ENCODE assay signal across 16 cellular contexts in genomic region chr11:134333312-134333711, GRCh38. TPM values are rescaled to one million over a fixed set of nuclear protein-coding genes. Genes with fewer than 3 reads are reported as not detected.
A peak's percentile ranks its signal among the peaks of the same experiment; 100 is the strongest.
DNase-seq lines count a peak whose midpoint lies in the region; ATAC-seq and TF ChIP-seq lines count a peak whose summit lies in the region.
"Had no signal": no experiment of that assay in that cellular context is flagged by ENCODE, and none has a peak within 500 bp of the region (broad histone marks: within the 10 kb centered on the region; RNA-seq: fewer than 3 reads in every experiment).

No MANE protein-coding gene starts in this region.

- peak overlapping the region in 6 of 11 experiments; percentile 13 to 99 (median 29); a peak in 8 of 22 replicates for H3K4me2 ChIP-seq in BLaER1 treated with 17β-estradiol and CSF1 and Interleukin-3, amounts not matched to agents 10 nM and 100 nM

- no peak overlapping the region for H3K9ac ChIP-seq in BLaER1 treated with 17β-estradiol and CSF1 and Interleukin-3, amounts not matched to agents 10 nM and 100 nM

- H3K36me3 ChIP-seq in BLaER1 treated with 17β-estradiol and CSF1 and Interleukin-3, amounts not matched to agents 10 nM and 100 nM: no peaks in the 10 kb centered on the region
- no peaks in the 10 kb centered on the region for H3K36me3 ChIP-seq in CD8-positive, alpha-beta T cell (ENCODE audit: insufficient read depth, low read length)
- H3K36me3 ChIP-seq: SJCRH30 had no signal

- H3K36me3 Mint-ChIP-seq in CD8-positive, alpha-beta T cell: no peaks in the 10 kb centered on the region
- H3K36me3 Mint-ChIP-seq in activated naive CD8-positive, alpha-beta T cell treated with anti-CD3 and anti-CD28 coated beads, Interleukin-2, amount 50 U/mL, for 24 hours (ENCODE audit: low read depth): no peaks in the 10 kb centered on the region
- no peaks in the 10 kb centered on the region for H3K36me3 Mint-ChIP-seq in natural killer cell
- H3K36me3 Mint-ChIP-seq: activated naive CD4-positive, alpha-beta T cell treated with anti-CD3 and anti-CD28 coated beads, Interleukin-2, amount 50 U/mL, for 72 hours had no signal

- no peak overlapping the region for H3K27ac Mint-ChIP-seq in CD8-positive, alpha-beta T cell
- H3K27ac Mint-ChIP-seq in activated naive CD8-positive, alpha-beta T cell treated with anti-CD3 and anti-CD28 coated beads, Interleukin-2, amount 50 U/mL, for 24 hours: no peak overlapping the region
- H3K27ac Mint-ChIP-seq in natural killer cell: peak overlapping the region in 1 of 2 donors; percentile 40
- H3K27ac Mint-ChIP-seq: activated CD4-positive, alpha-beta memory T cell treated with anti-CD3 and anti-CD28 coated beads, Interleukin-2, amount 10 ng/mL, durations not matched to agents 7 days and 5 days; activated naive CD4-positive, alpha-beta T cell treated with anti-CD3 and anti-CD28 coated beads, Interleukin-2, amount 50 U/mL, for 72 hours; H9 had no signal

- no peaks in the 10 kb centered on the region for H3K9me3 ChIP-seq in BLaER1 treated with 17β-estradiol and CSF1 and Interleukin-3, amounts not matched to agents 10 nM and 100 nM (replicated peaks in 1 of 11)
- no peaks in the 10 kb centered on the region for H3K9me3 ChIP-seq in CD8-positive, alpha-beta T cell (ENCODE audit: low read length)
- H3K9me3 ChIP-seq: psoas muscle, SJCRH30 had no signal

- POLR2A ChIA-PET in CD8-positive, alpha-beta T cell (lab: Charles Lee): interaction anchor here (1.4 kb wide), 1 partner anchor 9 kb away, joined by 3 read pairs; no protein-coding TSS in a partner anchor

- TF ChIP-seq CTCF in CD8-positive, alpha-beta T cell (IDR thresholded peaks at IDR 0.05): no peak
- no peak for TF ChIP-seq CTCF in natural killer cell (IDR thresholded peaks at IDR 0.05)

- no peaks in the 10 kb centered on the region for H3K9me3 Mint-ChIP-seq in CD8-positive, alpha-beta T cell
- H3K9me3 Mint-ChIP-seq in activated naive CD8-positive, alpha-beta T cell treated with anti-CD3 and anti-CD28 coated beads, Interleukin-2, amount 50 U/mL, for 24 hours: no peaks in the 10 kb centered on the region
- H3K9me3 Mint-ChIP-seq in natural killer cell: no peaks in the 10 kb centered on the region
- H3K9me3 Mint-ChIP-seq: activated CD4-positive, alpha-beta memory T cell treated with anti-CD3 and anti-CD28 coated beads, Interleukin-2, amount 10 ng/mL, durations not matched to agents 7 days and 5 days; activated naive CD4-positive, alpha-beta T cell treated with anti-CD3 and anti-CD28 coated beads, Interleukin-2, amount 50 U/mL, for 72 hours; H9 had no signal

- peaks cover 25 to 42% (median 39%) of the 10 kb centered on the region in 11 experiments for H3K27me3 ChIP-seq in BLaER1 treated with 17β-estradiol and CSF1 and Interleukin-3, amounts not matched to agents 10 nM and 100 nM
- no peaks in the 10 kb centered on the region for H3K27me3 ChIP-seq in CD8-positive, alpha-beta T cell (ENCODE audit: insufficient read depth, low read length)
- H3K27me3 ChIP-seq: SJCRH30 had no signal

- DNase-seq in CD8-positive, alpha-beta T cell: no peak
- no peak for DNase-seq in activated naive CD8-positive, alpha-beta T cell treated with anti-CD3 and anti-CD28 coated beads, Interleukin-2, amount 50 U/mL, for 24 hours
- DNase-seq in natural killer cell (no peak), NCI-H1417 treated with DMSO at 0.1 percent for 48 hours (lab: John Stamatoyannopoulos, UW) (no peak), glomerular visceral epithelial cell (ENCODE audit: extremely low spot score) (no peak)
- DNase-seq: activated CD4-positive, alpha-beta memory T cell treated with anti-CD3 and anti-CD28 coated beads, Interleukin-2, amount 10 ng/mL, durations not matched to agents 7 days and 5 days; C1 segment of cervical spinal cord; H9; NCI-H1930; NCI-H510A treated with DMSO at 0.1 percent for 48 hours; psoas muscle had no signal

- H3K4me1 Mint-ChIP-seq in CD8-positive, alpha-beta T cell (ENCODE audit: low read depth): peaks cover 13% of the 10 kb centered on the region
- H3K4me1 Mint-ChIP-seq in activated naive CD8-positive, alpha-beta T cell treated with anti-CD3 and anti-CD28 coated beads, Interleukin-2, amount 50 U/mL, for 24 hours: peaks cover 10% of the 10 kb centered on the region
- peaks cover 7 to 23% of the 10 kb centered on the region in 2 donors for H3K4me1 Mint-ChIP-seq in natural killer cell

- peak overlapping the region; percentile 78 for H3K4me3 Mint-ChIP-seq in CD8-positive, alpha-beta T cell
- H3K4me3 Mint-ChIP-seq in activated naive CD8-positive, alpha-beta T cell treated with anti-CD3 and anti-CD28 coated beads, Interleukin-2, amount 50 U/mL, for 24 hours: peak overlapping the region; percentile 77
- peak overlapping the region; percentile 80 for H3K4me3 Mint-ChIP-seq in natural killer cell

- CTCF ChIA-PET in CD8-positive, alpha-beta T cell (lab: Charles Lee): no interaction called here

- H3K27me3 Mint-ChIP-seq in CD8-positive, alpha-beta T cell (ENCODE audit: low read depth): peaks cover 13% of the 10 kb centered on the region
- H3K27me3 Mint-ChIP-seq in activated naive CD8-positive, alpha-beta T cell treated with anti-CD3 and anti-CD28 coated beads, Interleukin-2, amount 50 U/mL, for 24 hours: peaks cover 35% of the 10 kb centered on the region
- H3K27me3 Mint-ChIP-seq in natural killer cell (ENCODE audit: low read depth in 2 of 2): peaks cover 21 to 34% of the 10 kb centered on the region in 2 donors

- peaks cover 12 to 28% (median 18%) of the 10 kb centered on the region in 10 experiments for H3K4me1 ChIP-seq in BLaER1 treated with 17β-estradiol and CSF1 and Interleukin-3, amounts not matched to agents 10 nM and 100 nM
- peaks cover 14% of the 10 kb centered on the region for H3K4me1 ChIP-seq in CD8-positive, alpha-beta T cell (ENCODE audit: insufficient read depth, low read length)
- H3K4me1 ChIP-seq: SJCRH30 had no signal

- intact Hi-C loops in CD8-positive, alpha-beta T cell (cut with DNase I, micrococcal nuclease): loop anchor here (5.0 to 10.0 kb wide), 5 partner anchors 126 to 386 kb away; partner anchors contain the start of gene IGSF9B (in 1 of the 2)
- intact Hi-C loops in natural killer cell (cut with micrococcal nuclease): no loop called here

- no peak for ATAC-seq in CD8-positive, alpha-beta T cell
- no peak for ATAC-seq in activated naive CD8-positive, alpha-beta T cell treated with anti-CD3 and anti-CD28 coated beads, Interleukin-2, amount 50 U/mL, for 24 hours
- no peak for ATAC-seq in natural killer cell
- no peak for ATAC-seq in GM18907 (IDR thresholded peaks at IDR 0.05; ENCODE audit: unreplicated experiment)
- ATAC-seq: activated naive CD4-positive, alpha-beta T cell treated with anti-CD3 and anti-CD28 coated beads, Interleukin-2, amount 50 U/mL, for 72 hours; left lobe of liver; psoas muscle had no signal

- no peak overlapping the region for H3K27ac ChIP-seq in BLaER1 treated with 17β-estradiol and CSF1 and Interleukin-3, amounts not matched to agents 10 nM and 100 nM
- H3K27ac ChIP-seq in CD8-positive, alpha-beta T cell (ENCODE audit: low read depth, low read length): no peak overlapping the region
- H3K27ac ChIP-seq: psoas muscle, SJCRH30 had no signal

- H3K4me3 ChIP-seq in BLaER1 treated with 17β-estradiol and CSF1 and Interleukin-3, amounts not matched to agents 10 nM and 100 nM: no peak overlapping the region
- no peak overlapping the region for H3K4me3 ChIP-seq in CD8-positive, alpha-beta T cell (ENCODE audit: low read depth, low read length)
- H3K4me3 ChIP-seq: SJCRH30 had no signal

- H4K20me1 ChIP-seq in BLaER1 treated with 17β-estradiol and CSF1 and Interleukin-3, amounts not matched to agents 10 nM and 100 nM: peaks cover 0 to 17% (median 0%) of the 10 kb centered on the region in 11 experiments; a peak in 6 of 22 replicates

RNA-seq across cellular contexts. Expression of gene GLB1L2, which starts 1.5 kb away (rescaled TPM):
- under 1 TPM; 0.92 to 1.00 TPM for total RNA-seq in CD8-positive, alpha-beta T cell
- 1 to 10 TPM in 1 of 3 donors, under 1 TPM in 2; 0.57 to 3.3 (median 0.61) TPM for total RNA-seq in natural killer cell
- total RNA-seq: SJCRH30 had no signal

RNA-seq across cellular contexts. Expression of gene GLB1L3, which starts 57.1 kb away (rescaled TPM):
- total RNA-seq in CD8-positive, alpha-beta T cell: under 1 TPM; 0.58 to 0.87 TPM
- total RNA-seq in natural killer cell: under 1 TPM in 1 of 3 donors, not detected in 2; 0.38 TPM
- total RNA-seq: psoas muscle, SJCRH30 had no signal
